In genomic region chrX:125108926-125109325, GRCh38 we compare ENCODE assay signal across 24 cellular contexts.
"Had no signal": no experiment of that assay in that cellular context is flagged by ENCODE, and none has a peak within 500 bp of the region (broad histone marks: within the 10 kb centered on the region; RNA-seq: fewer than 3 reads in every experiment).

No MANE protein-coding gene starts in this region.

- H3K36me3 Mint-ChIP-seq: IgD-negative memory B cell had no signal

- H3K4me2 ChIP-seq: KMS-11, SK-N-SH had no signal

- FAIRE-seq: HTR-8/SVneo, K562, RCC 7860 had no signal

- H3K9ac ChIP-seq: KMS-11, SK-N-SH had no signal

- DNase-seq: Kasumi-1, MM.1S, NCI-H1092 treated with DMSO at 0.1 percent for 48 hours, NCI-H1436, NCI-H187, NCI-H2029, NCI-H2081 treated with DMSO at 0.1 percent for 48 hours, NCI-H2171, NCI-H226, NCI-H446, NCI-H510A, NCI-H524 treated with DMSO at 0.1 percent for 48 hours, NCI-H69, NCI-H774, Right ventricle myocardium superior, RPMI8226, SK-N-SH, SW 1271 had no signal

- H3K27ac Mint-ChIP-seq: IgD-negative memory B cell had no signal

- H3K9me3 ChIP-seq: SK-N-SH had no signal

- H3K27ac ChIP-seq: HL-60, KMS-11 had no signal

- H3K4me3 Mint-ChIP-seq: IgD-negative memory B cell had no signal

- ATAC-seq: K562 had no signal

- H3K4me3 ChIP-seq: K562 had no signal
